8 cellular contexts compared by ENCODE assay signal in the genomic region with DNA sequence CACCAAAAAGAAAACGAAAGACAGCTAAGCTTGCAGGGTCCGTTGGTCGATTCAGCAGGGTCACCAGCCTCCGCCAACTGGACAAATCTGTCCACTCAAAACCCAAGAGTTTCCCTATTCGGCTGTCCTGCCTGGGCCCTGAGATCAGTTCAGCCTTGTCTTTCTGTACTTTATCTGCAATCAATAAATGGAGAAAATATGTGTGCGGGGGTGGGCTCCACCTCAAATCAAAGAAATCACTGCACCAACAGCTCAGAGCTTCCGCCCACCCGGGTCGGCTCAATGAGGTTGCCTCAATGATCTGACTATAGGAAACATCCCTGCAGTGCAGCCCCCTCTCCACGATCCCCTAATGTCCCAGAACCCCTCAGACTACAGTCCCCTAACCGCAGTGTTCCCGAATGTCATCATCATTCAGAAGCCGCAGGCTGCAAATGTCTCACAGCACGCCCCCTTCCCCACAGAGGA. TPM values are rescaled to one million over a fixed set of nuclear protein-coding genes. Genes with fewer than 3 reads are reported as not detected.
DNase-seq lines count a peak whose midpoint lies in the region; ATAC-seq and TF ChIP-seq lines count a peak whose summit lies in the region.

No MANE protein-coding gene starts in this region.

- H3K36me3 Mint-ChIP-seq in activated T-cell treated with anti-CD3 and anti-CD28 coated beads, Interleukin-2, amount 50 U/mL, for 72 hours (ENCODE audit: insufficient read depth in 2 of 2) = peaks cover 0 to 9% of the 10 kb centered on the region in 2 donors

- no peak for TF ChIP-seq CTCF in GM12864 (IDR thresholded peaks at IDR 0.05; ENCODE audit: low read depth, low read length, missing control alignments)

- H3K4me1 Mint-ChIP-seq in activated T-cell treated with anti-CD3 and anti-CD28 coated beads, Interleukin-2, amount 50 U/mL, for 72 hours (ENCODE audit: low read depth) = peaks cover 51% of the 10 kb centered on the region
- H3K4me1 Mint-ChIP-seq in stimulated activated naive CD8-positive, alpha-beta T cell treated with anti-CD3 and anti-CD28 coated beads, Interleukin-15, amount 100 ng/mL, for 72 hours = peaks cover 55% of the 10 kb centered on the region

- peak overlapping the region; percentile 85 for H3K27ac Mint-ChIP-seq in activated T-cell treated with anti-CD3 and anti-CD28 coated beads, Interleukin-2, amount 50 U/mL, for 72 hours
- peak overlapping the region; percentile 95 to 97 for H3K27ac Mint-ChIP-seq in stimulated activated naive CD8-positive, alpha-beta T cell treated with anti-CD3 and anti-CD28 coated beads, Interleukin-15, amount 100 ng/mL, for 72 hours

- H3K4me3 Mint-ChIP-seq in activated T-cell treated with anti-CD3 and anti-CD28 coated beads, Interleukin-2, amount 50 U/mL, for 72 hours = peak overlapping the region; percentile 90 to 99
- peak overlapping the region; percentile 90 to 99 for H3K4me3 Mint-ChIP-seq in stimulated activated naive CD8-positive, alpha-beta T cell treated with anti-CD3 and anti-CD28 coated beads, Interleukin-15, amount 100 ng/mL, for 72 hours

- DNase-seq in GM12864 (ENCODE audit: low read depth) = no peak
- peak; percentile 31 to 34 for DNase-seq in activated T-cell treated with anti-CD3 and anti-CD28 coated beads, Interleukin-2, amount 50 U/mL, for 72 hours
- DNase-seq in stimulated activated naive CD8-positive, alpha-beta T cell treated with anti-CD3 and anti-CD28 coated beads, Interleukin-15, amount 100 ng/mL, for 72 hours = no peak
- no peak for DNase-seq in NCI-H82 treated with DMSO at 0.1 percent for 48 hours (lab: John Stamatoyannopoulos, UW; ENCODE audit: unreplicated experiment)
- no peak for DNase-seq in SW 1271 (lab: John Stamatoyannopoulos, UW)
- DNase-seq in cerebellar nuclear complex (lab: John Stamatoyannopoulos, UW) = no peak

- H3K9me3 Mint-ChIP-seq in activated T-cell treated with anti-CD3 and anti-CD28 coated beads, Interleukin-2, amount 50 U/mL, for 72 hours = no peaks in the 10 kb centered on the region
- no peaks in the 10 kb centered on the region for H3K9me3 Mint-ChIP-seq in stimulated activated naive CD8-positive, alpha-beta T cell treated with anti-CD3 and anti-CD28 coated beads, Interleukin-15, amount 100 ng/mL, for 72 hours

- H3K4me3 ChIP-seq in GM12864 (ENCODE audit: low read depth, low read length) = peak overlapping the region; percentile 64
- H3K4me3 ChIP-seq in iPS-18c (ENCODE audit: insufficient read depth, low read depth, low read length) = peak overlapping the region; percentile 82

- no peaks in the 10 kb centered on the region for H3K9me3 ChIP-seq in iPS-18c (ENCODE audit: control insufficient read depth, insufficient read depth, low read length)

- no peaks in the 10 kb centered on the region for H3K27me3 Mint-ChIP-seq in activated T-cell treated with anti-CD3 and anti-CD28 coated beads, Interleukin-2, amount 50 U/mL, for 72 hours (ENCODE audit: low read depth)
- no peaks in the 10 kb centered on the region for H3K27me3 Mint-ChIP-seq in stimulated activated naive CD8-positive, alpha-beta T cell treated with anti-CD3 and anti-CD28 coated beads, Interleukin-15, amount 100 ng/mL, for 72 hours

- ATAC-seq in HG02885 (IDR thresholded peaks at IDR 0.05; ENCODE audit: poor library complexity, unreplicated experiment) = peak; percentile 19
- peak in 1 of 2 donors; percentile 37 for ATAC-seq in activated T-cell treated with anti-CD3 and anti-CD28 coated beads, Interleukin-2, amount 50 U/mL, for 72 hours (replicated peaks in 1 of 2)
- peak; percentile 39 for ATAC-seq in stimulated activated naive CD8-positive, alpha-beta T cell treated with anti-CD3 and anti-CD28 coated beads, Interleukin-15, amount 100 ng/mL, for 72 hours

RNA-seq across cellular contexts. Expression of gene GGCX, which starts 0.4 kb away (rescaled TPM):
- total RNA-seq in activated T-cell treated with anti-CD3 and anti-CD28 coated beads, Interleukin-2, amount 50 U/mL, for 72 hours = 10 to 100 TPM; 17.8 to 20.3 TPM

RNA-seq across cellular contexts. Expression of gene VAMP8, which starts 16.5 kb away (rescaled TPM):
- 10 to 100 TPM; 85.0 to 89.5 TPM for total RNA-seq in activated T-cell treated with anti-CD3 and anti-CD28 coated beads, Interleukin-2, amount 50 U/mL, for 72 hours

RNA-seq across cellular contexts. Expression of gene MAT2A, which starts 21.9 kb away (rescaled TPM):
- 100 to 1,000 TPM; 253 to 255 TPM for total RNA-seq in activated T-cell treated with anti-CD3 and anti-CD28 coated beads, Interleukin-2, amount 50 U/mL, for 72 hours

RNA-seq across cellular contexts. Expression of gene VAMP5, which starts 23.4 kb away (rescaled TPM):
- 10 to 100 TPM; 73.3 to 78.9 TPM for total RNA-seq in activated T-cell treated with anti-CD3 and anti-CD28 coated beads, Interleukin-2, amount 50 U/mL, for 72 hours

RNA-seq across cellular contexts. Expression of gene RNF181, which starts 34.7 kb away (rescaled TPM):
- 100 to 1,000 TPM; 114 to 129 TPM for total RNA-seq in activated T-cell treated with anti-CD3 and anti-CD28 coated beads, Interleukin-2, amount 50 U/mL, for 72 hours

Comparison
In these comparisons a context has a peak if more than half of its experiments do, and no peak if none do; other contexts are left out.
1. DNase-seq: peak in activated T-cell treated with anti-CD3 and anti-CD28 coated beads, Interleukin-2, amount 50 U/mL, for 72 hours (2 of 2); none in GM12864 (single experiment), stimulated activated naive CD8-positive, alpha-beta T cell treated with anti-CD3 and anti-CD28 coated beads, Interleukin-15, amount 100 ng/mL, for 72 hours (0 of 2), NCI-H82 treated with DMSO at 0.1 percent for 48 hours (single experiment), SW 1271 (0 of 2) and cerebellar nuclear complex (0 of 2).